In genomic region chr3:150504473-150504872, GRCh38 we compare ENCODE assay signal across 21 cellular contexts.
"Had no signal": no experiment of that assay in that cellular context is flagged by ENCODE, and none has a peak within 500 bp of the region (broad histone marks: within the 10 kb centered on the region; RNA-seq: fewer than 3 reads in every experiment).

No MANE protein-coding gene starts in this region.

- H3K4me2 ChIP-seq: KMS-11, SK-N-SH had no signal

- H3K4me1 Mint-ChIP-seq: IgD-negative memory B cell had no signal

- H3K9me3 ChIP-seq: SK-N-SH had no signal

- H3K9ac ChIP-seq: KMS-11, SK-N-SH had no signal

- H3K4me3 ChIP-seq: K562 had no signal

- DNase-seq: Kasumi-1, MM.1S, NCI-H1092 treated with DMSO at 0.1 percent for 48 hours, NCI-H1436, NCI-H187, NCI-H2029, NCI-H2081 treated with DMSO at 0.1 percent for 48 hours, NCI-H2171, NCI-H226, NCI-H446, NCI-H510A, NCI-H524 treated with DMSO at 0.1 percent for 48 hours, NCI-H69, NCI-H774, SHP77, SK-N-SH had no signal

- H3K27ac ChIP-seq: KMS-11, RWPE1 had no signal

- H3K27ac Mint-ChIP-seq: IgD-negative memory B cell had no signal

- FAIRE-seq: HepG2, K562 had no signal

- H3K4me3 Mint-ChIP-seq: IgD-negative memory B cell had no signal
